9 cellular contexts compared by ENCODE assay signal in genomic region chr9:98146101-98146991, GRCh38. TPM values are rescaled to one million over a fixed set of nuclear protein-coding genes. Genes with fewer than 3 reads are reported as not detected.
DNase-seq lines count a peak whose midpoint lies in the region; ATAC-seq and TF ChIP-seq lines count a peak whose summit lies in the region.
"Had no signal": no experiment of that assay in that cellular context is flagged by ENCODE, and none has a peak within 500 bp of the region (broad histone marks: within the 10 kb centered on the region; RNA-seq: fewer than 3 reads in every experiment).

No MANE protein-coding gene starts in this region.

- no peak overlapping the region for H2AFZ ChIP-seq in smooth muscle cell (ENCODE audit: low read depth)

- H3K9me3 ChIP-seq in smooth muscle cell (replicated peaks; ENCODE audit: low read depth) = no peaks in the 10 kb centered on the region

- no peaks in the 10 kb centered on the region for H3K4me1 ChIP-seq in smooth muscle cell (ENCODE audit: low read depth)

- H3K36me3 ChIP-seq in smooth muscle cell (ENCODE audit: low read depth) = no peaks in the 10 kb centered on the region
- H3K36me3 ChIP-seq: cardiac muscle cell had no signal

- 82% methylated on average over 7 of the region's 7 CpGs for WGBS in smooth muscle cell (ENCODE audit: low lambda C conversion rate)

- H4K20me1 ChIP-seq in smooth muscle cell (ENCODE audit: low read depth) = no peaks in the 10 kb centered on the region

- peak; percentile 63 for ATAC-seq in HG02798 (IDR thresholded peaks at IDR 0.05; ENCODE audit: poor library complexity, unreplicated experiment)

- no peak overlapping the region for H3K9ac ChIP-seq in smooth muscle cell (ENCODE audit: low read depth)

- H3K4me3 ChIP-seq in smooth muscle cell = no peak overlapping the region
- H3K4me3 ChIP-seq: cardiac muscle cell had no signal

- H3F3A ChIP-seq in smooth muscle cell (ENCODE audit: low read depth) = no peaks in the 10 kb centered on the region

- no peak overlapping the region for H3K4me2 ChIP-seq in smooth muscle cell

- TF ChIP-seq CTCF in smooth muscle cell (IDR thresholded peaks at IDR 0.05; ENCODE audit: borderline replicate concordance, insufficient read depth, poor library complexity, severe bottlenecking) = no peak

- no peaks in the 10 kb centered on the region for H3K79me2 ChIP-seq in smooth muscle cell (ENCODE audit: low read depth)

- H3K27ac ChIP-seq in smooth muscle cell (ENCODE audit: low read depth) = no peak overlapping the region
- H3K27ac ChIP-seq: cardiac muscle cell had no signal

- no peaks in the 10 kb centered on the region for H3K27me3 ChIP-seq in smooth muscle cell (ENCODE audit: low read depth)
- H3K27me3 ChIP-seq: cardiac muscle cell had no signal

- DNase-seq in DMS153 (lab: John Stamatoyannopoulos, UW) (peak; percentile 83), RPMI8226 (peak; percentile 59), islet precursor cell (peak; percentile 80), GM19238 (ENCODE audit: insufficient read length, low spot score) (no peak), smooth muscle cell (lab: John Stamatoyannopoulos, UW; ENCODE audit: unreplicated experiment) (no peak), medulla oblongata (ENCODE audit: extremely low spot score) (no peak), anterior cingulate cortex (lab: John Stamatoyannopoulos, UW) (no peak)

RNA-seq across cellular contexts. Expression of gene TRIM14, which starts 27.3 kb away (rescaled TPM):
- 0.40 and 1.2 TPM in 2 replicates for total RNA-seq in smooth muscle cell
- polyA plus RNA-seq in smooth muscle cell = 2.5 and 3.0 TPM in 2 replicates

RNA-seq across cellular contexts. Expression of gene CORO2A, which starts 46.1 kb away (rescaled TPM):
- 5.8 and 6.0 TPM in 2 replicates for total RNA-seq in smooth muscle cell
- 4.7 and 6.8 TPM in 2 replicates for polyA plus RNA-seq in smooth muscle cell

Comparison
In these comparisons a context has a peak if more than half of its experiments do, and no peak if none do; other contexts are left out.
1. DNase-seq: peak in DMS153 (single experiment), RPMI8226 (single experiment) and islet precursor cell (single experiment); none in GM19238 (single experiment), smooth muscle cell (single experiment), medulla oblongata (single experiment) and anterior cingulate cortex (0 of 58).